ENCODE assay signal across 7 cellular contexts in the genomic region with DNA sequence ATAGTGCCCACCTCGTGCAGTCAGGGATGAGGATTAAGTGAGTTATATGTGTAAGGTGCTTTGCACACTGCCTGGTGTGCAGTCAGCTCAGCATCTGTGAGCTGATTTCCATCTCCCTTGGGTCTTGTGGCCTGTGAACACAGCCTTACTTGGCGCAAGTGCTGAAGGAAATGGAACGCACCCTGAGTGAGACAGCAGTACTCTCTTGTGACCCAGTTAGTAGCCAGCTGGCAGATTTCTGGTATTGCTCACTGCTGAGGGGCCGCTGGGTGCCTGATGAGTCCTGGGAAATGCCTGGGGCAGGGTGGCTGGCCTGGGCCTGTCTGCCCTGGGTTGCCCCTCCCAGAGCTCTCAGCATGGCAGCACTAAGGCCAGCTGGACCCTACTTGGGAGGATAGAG.
A peak's percentile ranks its signal among the peaks of the same experiment; 100 is the strongest.
DNase-seq lines count a peak whose midpoint lies in the region; ATAC-seq and TF ChIP-seq lines count a peak whose summit lies in the region.

No MANE protein-coding gene starts in this region.

- no TSS peak for BruUV-seq in A673 (replicated peaks; lab: Mats Ljungman, UMichigan)

- ATAC-seq in GM19438 (IDR thresholded peaks at IDR 0.05; ENCODE audit: low read depth, unreplicated experiment), result peak; percentile 77
- ATAC-seq in HG03521 (IDR thresholded peaks at IDR 0.05; ENCODE audit: unreplicated experiment), result peak; percentile 57
- peak; percentile 76 for ATAC-seq in esophagus mucosa
- peak; percentile 93 for ATAC-seq in thoracic aorta (ENCODE audit: insufficient number of reproducible peaks, low FRiP score, low read depth)
- ATAC-seq in GM21360 (IDR thresholded peaks at IDR 0.05; ENCODE audit: unreplicated experiment), result no peak

- H3K4me3 ChIP-seq in thoracic aorta (no peak overlapping the region), A673 (ENCODE audit: low read depth, low read length, poor library complexity, severe bottlenecking) (no peak overlapping the region)

- H3K36me3 ChIP-seq in thoracic aorta (no peaks in the 10 kb centered on the region), A673 (ENCODE audit: insufficient read depth, low read length, poor library complexity, severe bottlenecking) (no peaks in the 10 kb centered on the region)

- peak overlapping the region; percentile 26 to 39 for H3K27ac ChIP-seq in thoracic aorta
- H3K27ac ChIP-seq in A673 (ENCODE audit: low read depth, low read length, poor library complexity, severe bottlenecking), result no peak overlapping the region

- H3K9me3 ChIP-seq in thoracic aorta (no peaks in the 10 kb centered on the region), A673 (ENCODE audit: low read depth, low read length, poor library complexity, severe bottlenecking) (no peaks in the 10 kb centered on the region)

- POLR2A ChIA-PET in A673 (lab: Charles Lee; ENCODE audit: low non-redundant PET), result no interaction called here

- no peak for TF ChIP-seq CTCF in thoracic aorta (IDR thresholded peaks at IDR 0.05)
- no peak for TF ChIP-seq CTCF in A673 (conservative IDR thresholded peaks at IDR 0.05; ENCODE audit: low read depth, low read length)

- intact Hi-C loops in A673 (cut with micrococcal nuclease; ENCODE audit: unreplicated experiment), result no loop called here

- H3K4me1 ChIP-seq in thoracic aorta (ENCODE audit: control insufficient read depth in 1 of 2, low read depth in 2 of 2) (peaks cover 13 to 19% of the 10 kb centered on the region in 2 donors), A673 (ENCODE audit: insufficient read depth, low read length, poor library complexity, severe bottlenecking) (no peaks in the 10 kb centered on the region)

- CTCF ChIA-PET in A673 (lab: Charles Lee), result no interaction called here

- DNase-seq in thoracic aorta (ENCODE audit: low spot score) (peak; percentile 64), NCI-H1930 (lab: John Stamatoyannopoulos, UW) (no peak), A673 (ENCODE audit: low spot score) (no peak)

- H3K27me3 ChIP-seq in thoracic aorta (replicated peaks; ENCODE audit: insufficient read depth), result no peaks in the 10 kb centered on the region
- no peaks in the 10 kb centered on the region for H3K27me3 ChIP-seq in A673 (replicated peaks; ENCODE audit: insufficient read depth, low read depth, low read length, poor library complexity)
